31 cellular contexts compared by ENCODE assay signal in the genomic region with DNA sequence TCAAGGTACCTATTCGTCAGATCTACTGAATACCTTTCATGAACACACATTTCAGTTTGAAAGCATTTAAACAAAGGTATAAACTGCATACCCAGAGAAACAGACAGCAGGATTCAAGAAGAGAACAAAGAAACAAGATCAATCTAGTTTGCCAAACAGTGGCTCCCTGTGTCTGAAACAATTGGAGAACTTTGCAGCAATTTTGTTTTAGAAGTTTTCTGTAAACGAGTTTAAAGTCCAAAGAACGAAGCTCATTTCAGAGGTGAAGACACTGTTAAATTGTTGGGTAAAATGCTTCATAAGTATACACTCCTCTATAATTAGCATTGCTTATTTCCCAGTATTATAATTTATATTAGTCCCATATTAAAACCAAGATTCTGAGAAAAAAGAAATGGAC. TPM values are rescaled to one million over a fixed set of nuclear protein-coding genes. Genes with fewer than 3 reads are reported as not detected.
"Had no signal": no experiment of that assay in that cellular context is flagged by ENCODE, and none has a peak within 500 bp of the region (broad histone marks: within the 10 kb centered on the region; RNA-seq: fewer than 3 reads in every experiment).

No MANE protein-coding gene starts in this region.

- H3K4me3 Mint-ChIP-seq: activated CD4-positive, alpha-beta memory T cell treated with anti-CD3 and anti-CD28 coated beads for 36 hours; activated naive CD4-positive, alpha-beta T cell treated with anti-CD3 and anti-CD28 coated beads, Interleukin-2, amount 10 ng/mL, durations not matched to agents 7 days and 5 days; activated naive CD8-positive, alpha-beta T cell treated with anti-CD3 and anti-CD28 coated beads, Interleukin-2, amount 10 ng/mL, durations not matched to agents 7 days and 5 days; activated T-cell treated with anti-CD3 and anti-CD28 coated beads, Interleukin-2, amount 50 U/mL, for 24 hours; brain; immature natural killer cell; natural killer cell; T-helper 1 cell treated with Interleukin-12 subunit alpha and Interleukin-12 subunit beta and Interleukin-4 antibody, amounts not matched to agents 30 μg/mL and 1 μg/mL, for 36 hours had no signal

- H3K27me3 Mint-ChIP-seq: brain had no signal

- DNase-seq: activated CD4-positive, alpha-beta memory T cell treated with anti-CD3 and anti-CD28 coated beads for 36 hours; activated CD4-positive, alpha-beta T cell treated with anti-CD3 and anti-CD28 coated beads for 4 hours; activated CD8-positive, alpha-beta memory T cell treated with anti-CD3 and anti-CD28 coated beads, Interleukin-2, amount 50 U/mL, for 48 hours; activated gamma-delta T cell; activated naive CD4-positive, alpha-beta T cell treated with anti-CD3 and anti-CD28 coated beads, Interleukin-2, amount 10 ng/mL, durations not matched to agents 7 days and 5 days; activated naive CD8-positive, alpha-beta T cell treated with anti-CD3 and anti-CD28 coated beads, Interleukin-2, amount 10 ng/mL, durations not matched to agents 7 days and 5 days; activated T-cell treated with anti-CD3 and anti-CD28 coated beads, Interleukin-2, amount 50 U/mL, for 24 hours; dorsolateral prefrontal cortex; effector memory CD4-positive, alpha-beta T cell; erythroblast; hippocampal formation; immature natural killer cell; left lung; mesendoderm; natural killer cell; stimulated activated CD4-positive, alpha-beta T cell treated with anti-CD3 and anti-CD28 coated beads, Interleukin-15, amount 100 ng/mL, for 24 hours; stimulated activated CD4-positive, alpha-beta T cell treated with anti-CD3 and anti-CD28 coated beads, Interleukin-2, amount 100 ng/mL, for 24 hours; stimulated activated naive CD4-positive, alpha-beta T cell; T-helper 9 cell; tibial artery had no signal

- H3K4me1 Mint-ChIP-seq: immature natural killer cell, natural killer cell had no signal

- H3K36me3 Mint-ChIP-seq: activated CD4-positive, alpha-beta memory T cell treated with anti-CD3 and anti-CD28 coated beads for 36 hours; activated naive CD8-positive, alpha-beta T cell treated with anti-CD3 and anti-CD28 coated beads, Interleukin-2, amount 10 ng/mL, durations not matched to agents 7 days and 5 days; brain; immature natural killer cell; natural killer cell had no signal

- ATAC-seq: gastroesophageal sphincter, left lung, natural killer cell had no signal

- H3K4me1 ChIP-seq: ascending aorta, gastroesophageal sphincter, prostate gland, tibial artery had no signal

- H3K27ac Mint-ChIP-seq: activated CD4-positive, alpha-beta memory T cell treated with anti-CD3 and anti-CD28 coated beads for 36 hours; activated naive CD4-positive, alpha-beta T cell treated with anti-CD3 and anti-CD28 coated beads, Interleukin-2, amount 10 ng/mL, durations not matched to agents 7 days and 5 days; activated naive CD8-positive, alpha-beta T cell treated with anti-CD3 and anti-CD28 coated beads, Interleukin-2, amount 10 ng/mL, durations not matched to agents 7 days and 5 days; activated T-cell treated with anti-CD3 and anti-CD28 coated beads, Interleukin-2, amount 50 U/mL, for 24 hours; immature natural killer cell; natural killer cell; T-helper 1 cell treated with Interleukin-12 subunit alpha and Interleukin-12 subunit beta and Interleukin-4 antibody, amounts not matched to agents 30 μg/mL and 1 μg/mL, for 36 hours had no signal

- H3K36me3 ChIP-seq: ascending aorta, gastroesophageal sphincter, left lung, neutrophil, prostate gland, suprapubic skin, tibial artery had no signal

- H3K4me3 ChIP-seq: ascending aorta, coronary artery, dorsolateral prefrontal cortex, gastroesophageal sphincter, left lung, lung, prostate gland, suprapubic skin, tibial artery had no signal

- H3K9me3 Mint-ChIP-seq: activated CD4-positive, alpha-beta memory T cell treated with anti-CD3 and anti-CD28 coated beads for 36 hours; activated naive CD4-positive, alpha-beta T cell treated with anti-CD3 and anti-CD28 coated beads, Interleukin-2, amount 10 ng/mL, durations not matched to agents 7 days and 5 days; activated naive CD8-positive, alpha-beta T cell treated with anti-CD3 and anti-CD28 coated beads, Interleukin-2, amount 10 ng/mL, durations not matched to agents 7 days and 5 days; activated T-cell treated with anti-CD3 and anti-CD28 coated beads, Interleukin-2, amount 50 U/mL, for 24 hours; brain; natural killer cell; T-helper 1 cell treated with Interleukin-12 subunit alpha and Interleukin-12 subunit beta and Interleukin-4 antibody, amounts not matched to agents 30 μg/mL and 1 μg/mL, for 36 hours had no signal

- H3K9me3 ChIP-seq: ascending aorta, gastroesophageal sphincter, left lung, neutrophil, prostate gland, suprapubic skin, tibial artery had no signal

- H3K27ac ChIP-seq: ascending aorta, coronary artery, dorsolateral prefrontal cortex, gastroesophageal sphincter, left lung, prostate gland, suprapubic skin, tibial artery, VCaP had no signal

- H3K27me3 ChIP-seq: ascending aorta, gastroesophageal sphincter, left lung, neutrophil, suprapubic skin, tibial artery had no signal

RNA-seq across cellular contexts. Expression of gene NSUN7, which starts 21.4 kb away (rescaled TPM):
- total RNA-seq: cardiac septum had no signal
- polyA plus RNA-seq: immature natural killer cell had no signal
